Comparison of ENCODE assay signal across 24 cellular contexts in genomic region chr15:49842331-49842730, GRCh38.
"Had no signal": no experiment of that assay in that cellular context is flagged by ENCODE, and none has a peak within 500 bp of the region (broad histone marks: within the 10 kb centered on the region; RNA-seq: fewer than 3 reads in every experiment).

No MANE protein-coding gene starts in this region.

- H3K36me3 ChIP-seq: lower lobe of right lung, pancreas, prostate gland, suprapubic skin, thoracic aorta, uterus had no signal

- H3K27ac ChIP-seq: left lung, lower lobe of right lung, pancreas, prostate gland, skin epidermis, spleen, suprapubic skin, thoracic aorta, tibial artery, uterus had no signal

- H3K4me1 ChIP-seq: left lung, lower lobe of right lung, pancreas, prostate gland, spleen, suprapubic skin, uterus had no signal

- ATAC-seq: left cardiac atrium; left lung; lower lobe of right lung; naive thymus-derived CD8-positive, alpha-beta T cell; pancreas; right cardiac atrium; sciatic nerve; stimulated activated effector memory CD8-positive, alpha-beta T cell treated with anti-CD3 and anti-CD28 coated beads, Interleukin-12 subunit alpha, Interleukin-12 subunit beta, amount 100 ng/mL, for 72 hours had no signal

- H3K27me3 ChIP-seq: left lung, pancreas, spleen, suprapubic skin, tibial artery, uterus had no signal

- DNase-seq: hippocampal formation; kidney glomerular epithelial cell; left cardiac atrium; left lung; lower lobe of right lung; mammary epithelial cell; midbrain; naive thymus-derived CD8-positive, alpha-beta T cell; nucleus accumbens; pancreas; posterior cingulate gyrus; retina; right cardiac atrium; spleen; stimulated activated CD4-positive, alpha-beta T cell treated with anti-CD3 and anti-CD28 coated beads, Interleukin-4, amount 100 ng/mL, for 24 hours; stimulated activated naive CD4-positive, alpha-beta T cell; tibial artery; uterus had no signal

- H3K9me3 ChIP-seq: lower lobe of right lung, pancreas, prostate gland, thoracic aorta, uterus had no signal

- H3K4me3 ChIP-seq: left lung, lower lobe of right lung, pancreas, prostate gland, skin epidermis, spleen, suprapubic skin, thoracic aorta, tibial artery, uterus had no signal
